Comparison of ENCODE assay signal across 8 cellular contexts in genomic region chrX:20267599-20267923, GRCh38. TPM values are rescaled to one million over a fixed set of nuclear protein-coding genes. Genes with fewer than 3 reads are reported as not detected.
A peak's percentile ranks its signal among the peaks of the same experiment; 100 is the strongest.
DNase-seq lines count a peak whose midpoint lies in the region; ATAC-seq and TF ChIP-seq lines count a peak whose summit lies in the region.

No MANE protein-coding gene starts in this region.

- peaks cover 0 to 10% (median 0%) of the 10 kb centered on the region in 9 donors for H3K27me3 ChIP-seq in heart left ventricle
- peaks cover 0 to 4% of the 10 kb centered on the region in 2 donors for H3K27me3 ChIP-seq in mucosa of rectum (ENCODE audit: control insufficient read depth in 2 of 2, insufficient read depth in 2 of 2, low read length in 2 of 2)
- H3K27me3 ChIP-seq in aorta (ENCODE audit: control insufficient read depth in 1 of 2, insufficient read depth in 2 of 2, low read length in 1 of 2) = no peaks in the 10 kb centered on the region

- H3K36me3 Mint-ChIP-seq in central memory CD8-positive, alpha-beta T cell (ENCODE audit: insufficient read depth) = peaks cover 7% of the 10 kb centered on the region

- TF ChIP-seq CTCF in heart left ventricle (IDR thresholded peaks at IDR 0.05) = no peak

- H3K27ac Mint-ChIP-seq in central memory CD8-positive, alpha-beta T cell (ENCODE audit: low read depth) = peak overlapping the region; percentile 97

- no peak for ATAC-seq in heart left ventricle
- ATAC-seq in Right ventricle myocardium superior (ENCODE audit: poor library complexity) = no peak
- ATAC-seq in central memory CD8-positive, alpha-beta T cell (replicated peaks; ENCODE audit: extremely low read depth, poor library complexity, severe bottlenecking) = no peak
- ATAC-seq in aorta (ENCODE audit: low FRiP score) = no peak

- no peak for TF ChIP-seq POLR2A in heart left ventricle (IDR thresholded peaks at IDR 0.05)

- H3K4me3 ChIP-seq in heart left ventricle (peak overlapping the region; percentile 5 to 95 (median 69)), mucosa of rectum (ENCODE audit: low read length in 2 of 2) (peak overlapping the region; percentile 76 to 78), aorta (ENCODE audit: low read length in 2 of 2) (peak overlapping the region; percentile 38 to 54)

- H3K9ac ChIP-seq in mucosa of rectum (ENCODE audit: low read depth in 1 of 2, low read length in 2 of 2) = peak overlapping the region; percentile 74 to 87

- DNase-seq in heart left ventricle (peak in 1 of 5 donors; percentile 27), Right ventricle myocardium superior (no peak), aorta (peak in 1 of 2 donors; percentile 76), NAMALWA (ENCODE audit: low spot score) (no peak), DMS53 (lab: John Stamatoyannopoulos, UW) (no peak)
- no peak for DNase-seq in central memory CD8-positive, alpha-beta T cell (ENCODE audit: low spot score in 2 of 2)
- DNase-seq in stimulated activated CD4-positive, alpha-beta T cell treated with anti-CD3 and anti-CD28 coated beads, Interleukin-2, amount 100 ng/mL, for 24 hours = no peak

- H3K4me1 Mint-ChIP-seq in central memory CD8-positive, alpha-beta T cell = peaks cover 14% of the 10 kb centered on the region

- H3K9me3 ChIP-seq in heart left ventricle = no peaks in the 10 kb centered on the region
- H3K9me3 ChIP-seq in mucosa of rectum (ENCODE audit: control insufficient read depth in 2 of 2, low read length in 2 of 2) = no peaks in the 10 kb centered on the region
- H3K9me3 ChIP-seq in aorta (ENCODE audit: control insufficient read depth, low read length) = no peaks in the 10 kb centered on the region

- H3K4me3 Mint-ChIP-seq in central memory CD8-positive, alpha-beta T cell = peak overlapping the region; percentile 97

- no peaks in the 10 kb centered on the region for H3K9me3 Mint-ChIP-seq in central memory CD8-positive, alpha-beta T cell

- intact Hi-C loops in heart left ventricle (cut with DNase I) (loop anchor here in 7 of 10 donors (5.0 to 10.0 kb wide), 9 partner anchors 50 to 177 kb away; partner anchors contain the start of gene EIF1AX (in 1 of the 7)), Right ventricle myocardium superior (cut with DNase I) (loop anchor here (5.0 kb wide), 1 partner anchor 45 kb away; no protein-coding TSS in a partner anchor), aorta (cut with DNase I) (no loop called here)

- no peaks in the 10 kb centered on the region for H3K27me3 Mint-ChIP-seq in central memory CD8-positive, alpha-beta T cell

- peak overlapping the region; percentile 26 to 89 (median 83) for H3K27ac ChIP-seq in heart left ventricle
- peak overlapping the region; percentile 78 to 84 for H3K27ac ChIP-seq in mucosa of rectum (ENCODE audit: low read depth in 2 of 2, low read length in 2 of 2)
- H3K27ac ChIP-seq in aorta (ENCODE audit: low read depth in 1 of 2, low read length in 2 of 2) = peak overlapping the region in 1 of 2 donors; percentile 58

- WGBS in heart left ventricle, 4 donors = 1 to 41% (median 14%) methylated on average over 15 of the region's 15 CpGs
- 1 to 25% methylated on average over 15 of the region's 15 CpGs for WGBS in aorta, 2 donors

- H3K36me3 ChIP-seq in heart left ventricle (no peaks in the 10 kb centered on the region), mucosa of rectum (ENCODE audit: control insufficient read depth in 2 of 2, insufficient read depth in 2 of 2, low read length in 2 of 2) (no peaks in the 10 kb centered on the region), aorta (ENCODE audit: control insufficient read depth in 1 of 2, insufficient read depth in 2 of 2, low read length in 1 of 2) (no peaks in the 10 kb centered on the region)

- peaks cover 0 to 24% (median 4%) of the 10 kb centered on the region in 12 donors for H3K4me1 ChIP-seq in heart left ventricle
- peaks cover 3 to 5% of the 10 kb centered on the region in 2 donors for H3K4me1 ChIP-seq in mucosa of rectum (ENCODE audit: control insufficient read depth in 2 of 2, insufficient read depth in 2 of 2, low read length in 2 of 2)
- H3K4me1 ChIP-seq in aorta (ENCODE audit: control insufficient read depth in 1 of 2, insufficient read depth in 2 of 2, low read length in 2 of 2) = no peaks in the 10 kb centered on the region

RNA-seq across cellular contexts. Expression of gene RPS6KA3, which starts 0.9 kb away (rescaled TPM):
- total RNA-seq in heart left ventricle (10 to 100 TPM; 28.1 to 52.3 (median 39.8) TPM), Right ventricle myocardium superior (33.5 TPM), aorta (10 to 100 TPM; 43.9 to 52.7 TPM)
- polyA plus RNA-seq in heart left ventricle (10 to 100 TPM in 1 of 2 donors, 1 to 10 TPM in 1; 6.6 to 27.8 TPM), aorta (10 to 100 TPM in 1 of 2 donors, 1 to 10 TPM in 1; 7.9 to 11.5 TPM)

Comparison
In these comparisons a context has a peak if more than half of its experiments do, and no peak if none do; other contexts are left out.
1. intact Hi-C loops: an anchor here in heart left ventricle (5.0 to 10.0 kb wide) and Right ventricle myocardium superior (5.0 kb wide); none called in aorta.